ENCODE assay signal across 11 cellular contexts in the genomic region with DNA sequence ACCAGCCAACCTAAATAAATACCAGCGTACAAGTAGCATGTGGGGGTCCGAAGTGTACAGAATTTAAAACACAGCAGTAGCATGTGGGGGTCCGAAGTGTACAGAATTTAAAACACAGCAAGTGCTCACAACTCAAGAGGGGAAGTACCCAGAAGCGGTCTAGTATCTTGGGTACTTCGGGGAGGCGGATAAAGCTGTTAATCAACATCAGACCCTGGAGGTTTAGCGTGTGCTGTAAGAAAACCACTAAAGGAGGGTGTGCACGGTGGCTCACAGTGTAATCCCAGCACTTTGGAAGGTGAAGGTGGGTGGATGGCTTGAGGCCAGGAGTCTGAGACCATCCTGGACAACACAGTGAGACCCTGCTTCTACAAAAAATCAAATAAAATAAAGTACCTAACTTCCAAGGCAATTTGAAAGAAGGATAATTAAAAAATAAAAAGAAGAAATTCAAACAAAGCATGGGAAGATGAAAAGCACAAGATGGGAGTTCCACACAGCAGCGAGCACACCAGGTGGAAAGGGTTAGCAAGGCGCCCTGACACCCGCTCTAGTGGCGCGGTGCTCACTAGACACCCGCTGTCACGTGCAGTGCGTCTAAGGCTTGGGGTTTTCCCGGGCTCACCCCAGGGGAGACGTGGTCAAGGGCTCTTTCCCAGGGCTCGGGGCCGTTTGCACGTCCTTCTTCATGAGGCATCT. TPM values are rescaled to one million over a fixed set of nuclear protein-coding genes. Genes with fewer than 3 reads are reported as not detected.
DNase-seq lines count a peak whose midpoint lies in the region; ATAC-seq, FAIRE-seq and TF ChIP-seq lines count a peak whose summit lies in the region.
"Had no signal": no experiment of that assay in that cellular context is flagged by ENCODE, and none has a peak within 500 bp of the region (broad histone marks: within the 10 kb centered on the region; RNA-seq: fewer than 3 reads in every experiment).

No MANE protein-coding gene starts in this region.

- H3K4ac ChIP-seq in mesenchymal stem cell (ENCODE audit: low read depth in 1 of 2, low read length in 2 of 2) = no peak overlapping the region

- ATAC-seq in GM19035 (IDR thresholded peaks at IDR 0.05; ENCODE audit: unreplicated experiment) (peak; percentile 86), HG02763 (IDR thresholded peaks at IDR 0.05; ENCODE audit: unreplicated experiment) (peak; percentile 86)

- H3K18ac ChIP-seq in mesenchymal stem cell (ENCODE audit: low read depth in 1 of 2, low read length in 2 of 2) = no peak overlapping the region

- H4K20me1 ChIP-seq in DOHH2 (ENCODE audit: control insufficient read depth, insufficient read depth, low read depth, low read length) = peaks cover 16% of the 10 kb centered on the region
- no peaks in the 10 kb centered on the region for H4K20me1 ChIP-seq in OCI-LY1 (ENCODE audit: insufficient read depth, low read length)

- no peak for TF ChIP-seq CTCF in DOHH2 (IDR thresholded peaks at IDR 0.05; ENCODE audit: low read depth, low read length, poor library complexity, severe bottlenecking)
- TF ChIP-seq CTCF in OCI-LY1 (IDR thresholded peaks at IDR 0.05; ENCODE audit: low read length) = no peak

- no peak overlapping the region for H3K23ac ChIP-seq in mesenchymal stem cell (ENCODE audit: low read length in 2 of 2)

- WGBS in mesenchymal stem cell = 97% methylated on average over 20 of the region's 21 CpGs

- H4K8ac ChIP-seq in mesenchymal stem cell (ENCODE audit: low read length) = no peak overlapping the region

- H3K79me1 ChIP-seq in mesenchymal stem cell (replicated peaks; ENCODE audit: low read length, poor library complexity, severe bottlenecking) = peaks cover 63% of the 10 kb centered on the region

- peaks cover 38% of the 10 kb centered on the region for H3K4me1 ChIP-seq in DOHH2 (ENCODE audit: control insufficient read depth, low read length)
- peaks cover 56% of the 10 kb centered on the region for H3K4me1 ChIP-seq in OCI-LY1 (ENCODE audit: insufficient read depth, low read length, severe bottlenecking)
- peaks cover 18% of the 10 kb centered on the region for H3K4me1 ChIP-seq in mesenchymal stem cell (ENCODE audit: control insufficient read depth, insufficient read depth, low read depth, low read length)

- H3K9me2 ChIP-seq in DOHH2 (replicated peaks; ENCODE audit: control insufficient read depth, low read length) (no peaks in the 10 kb centered on the region), OCI-LY1 (ENCODE audit: low read depth, low read length) (no peaks in the 10 kb centered on the region)

- FAIRE-seq in HTR-8/SVneo (lab: Jason Lieb, UNC) = no peak

- H3K79me2 ChIP-seq in DOHH2 (ENCODE audit: control insufficient read depth, low read length) = peaks cover 84% of the 10 kb centered on the region
- no peaks in the 10 kb centered on the region for H3K79me2 ChIP-seq in OCI-LY1 (ENCODE audit: insufficient read depth, low read length)

- no peak overlapping the region for H2BK120ac ChIP-seq in mesenchymal stem cell (ENCODE audit: low read depth, low read length)

- H3K4me3 ChIP-seq in DOHH2 (ENCODE audit: low read length) = peak overlapping the region; percentile 30
- peak overlapping the region; percentile 39 for H3K4me3 ChIP-seq in OCI-LY1 (ENCODE audit: low read depth, low read length, poor library complexity, severe bottlenecking)
- H3K4me3 ChIP-seq in mesenchymal stem cell (ENCODE audit: insufficient read depth in 1 of 2, low read depth in 1 of 2, low read length in 2 of 2) = no peak overlapping the region

- H3F3A ChIP-seq in DOHH2 (ENCODE audit: control insufficient read depth, insufficient read depth) = no peaks in the 10 kb centered on the region
- peaks cover 5% of the 10 kb centered on the region; the same call in 1 of the 2 replicates for H3F3A ChIP-seq in OCI-LY1 (ENCODE audit: insufficient read depth, low read length)

- H3K27ac ChIP-seq in DOHH2 (ENCODE audit: low read depth, low read length) = no peak overlapping the region
- peak overlapping the region; percentile 91 for H3K27ac ChIP-seq in OCI-LY1 (ENCODE audit: low read depth, low read length, poor library complexity, severe bottlenecking)
- H3K27ac ChIP-seq in substantia nigra (ENCODE audit: low read depth, low read length, poor library complexity, severe bottlenecking) = no peak overlapping the region
- no peak overlapping the region for H3K27ac ChIP-seq in mesenchymal stem cell (ENCODE audit: low read length, poor library complexity, severe bottlenecking)

- H3K4me2 ChIP-seq in DOHH2 (ENCODE audit: low read length) = peak overlapping the region; percentile 54
- peak overlapping the region; percentile 60 for H3K4me2 ChIP-seq in OCI-LY1 (ENCODE audit: low read length)
- no peak overlapping the region for H3K4me2 ChIP-seq in mesenchymal stem cell (ENCODE audit: low read length, poor library complexity, severe bottlenecking)

- no peaks in the 10 kb centered on the region for H3K36me3 ChIP-seq in DOHH2 (ENCODE audit: control insufficient read depth, low read length)
- H3K36me3 ChIP-seq in OCI-LY1 (ENCODE audit: insufficient read depth, low read length) = no peaks in the 10 kb centered on the region
- H3K36me3 ChIP-seq in mesenchymal stem cell (ENCODE audit: control insufficient read depth in 1 of 2, insufficient read depth in 2 of 2, low read depth in 1 of 2, low read length in 2 of 2) = peaks cover 0 to 22% of the 10 kb centered on the region in 2 experiments

- no peak overlapping the region for H4K91ac ChIP-seq in mesenchymal stem cell (ENCODE audit: low read length)

- no peak for DNase-seq in NCI-H446 treated with DMSO at 0.1 percent for 48 hours (lab: John Stamatoyannopoulos, UW)
- DNase-seq in substantia nigra (lab: John Stamatoyannopoulos, UW) = no peak
- no peak for DNase-seq in HTR-8/SVneo (ENCODE audit: insufficient read length, low spot score)
- no peak for DNase-seq in mesenchymal stem cell
- DNase-seq: C1 segment of cervical spinal cord; NCI-H69; stimulated activated CD4-positive, alpha-beta T cell treated with anti-CD3 and anti-CD28 coated beads, Interleukin-4, amount 100 ng/mL, for 1 hour had no signal

- H2BK15ac ChIP-seq in mesenchymal stem cell (ENCODE audit: low read depth, poor library complexity, severe bottlenecking) = no peak overlapping the region

- no peak overlapping the region for H2BK5ac ChIP-seq in mesenchymal stem cell (ENCODE audit: low read depth, low read length, poor library complexity, severe bottlenecking)

- H2AFZ ChIP-seq in OCI-LY1 (ENCODE audit: low read length) (no peak overlapping the region), mesenchymal stem cell (ENCODE audit: low read depth, low read length) (no peak overlapping the region)

- H3K14ac ChIP-seq in mesenchymal stem cell (ENCODE audit: low read length in 2 of 2) = no peak overlapping the region

- peak overlapping the region; percentile 54 for H3K9ac ChIP-seq in OCI-LY1 (ENCODE audit: low read length)
- no peak overlapping the region for H3K9ac ChIP-seq in mesenchymal stem cell (ENCODE audit: low read length)

- H2AK5ac ChIP-seq in mesenchymal stem cell (ENCODE audit: low read length, severe bottlenecking) = no peak overlapping the region

- H3K27me3 ChIP-seq in DOHH2 (ENCODE audit: control insufficient read depth, low read length) (no peaks in the 10 kb centered on the region), OCI-LY1 (ENCODE audit: insufficient read depth, low read length) (no peaks in the 10 kb centered on the region), mesenchymal stem cell (ENCODE audit: control insufficient read depth in 1 of 2, insufficient read depth in 1 of 2, low read length in 2 of 2) (no peaks in the 10 kb centered on the region)

- H2BK12ac ChIP-seq in mesenchymal stem cell (ENCODE audit: low read length in 2 of 2) = no peak overlapping the region

- H3K9me3 ChIP-seq in DOHH2 (ENCODE audit: control insufficient read depth, insufficient read depth, low read length) = no peaks in the 10 kb centered on the region
- H3K9me3 ChIP-seq in OCI-LY1 (ENCODE audit: low read length) = no peaks in the 10 kb centered on the region
- H3K9me3 ChIP-seq in mesenchymal stem cell (ENCODE audit: control insufficient read depth, low read length) = no peaks in the 10 kb centered on the region

RNA-seq across cellular contexts. Expression of a gene that starts 35.0 kb away (rescaled TPM):
- 10.6 TPM for polyA plus RNA-seq in mesenchymal stem cell (2013, experiment 1 of 2)
- polyA plus RNA-seq in mesenchymal stem cell (2013, experiment 2 of 2) = 10.7 TPM

RNA-seq across cellular contexts. Expression of a gene that starts 50.5 kb away (rescaled TPM):
- 6.2 TPM for polyA plus RNA-seq in mesenchymal stem cell (2013, experiment 1 of 2)
- polyA plus RNA-seq in mesenchymal stem cell (2013, experiment 2 of 2) = 5.8 TPM

Comparison
In these comparisons a context has a peak if more than half of its experiments do, and no peak if none do; other contexts are left out.
1. H3K4me3 ChIP-seq: peak in DOHH2 (single experiment) and OCI-LY1 (single experiment); none in mesenchymal stem cell (0 of 2).